Comparison of ENCODE assay signal across 17 cellular contexts in genomic region chr3:158710601-158711000, GRCh38. TPM values are rescaled to one million over a fixed set of nuclear protein-coding genes. Genes with fewer than 3 reads are reported as not detected.
A peak's percentile ranks its signal among the peaks of the same experiment; 100 is the strongest.
DNase-seq lines count a peak whose midpoint lies in the region; ATAC-seq, FAIRE-seq and TF ChIP-seq lines count a peak whose summit lies in the region.
"Had no signal": no experiment of that assay in that cellular context is flagged by ENCODE, and none has a peak within 500 bp of the region (broad histone marks: within the 10 kb centered on the region; RNA-seq: fewer than 3 reads in every experiment).

No MANE protein-coding gene starts in this region.

- no peaks in the 10 kb centered on the region; the same call in 1 of the 2 replicates for H3K4me1 ChIP-seq in GM23338 (ENCODE audit: insufficient read depth)
- H3K4me1 ChIP-seq: Caco-2 had no signal

- H4K20me1 ChIP-seq in GM23338 (replicated peaks; ENCODE audit: insufficient read depth) = no peaks in the 10 kb centered on the region

- no peaks in the 10 kb centered on the region for H3F3A ChIP-seq in GM23338 (replicated peaks; ENCODE audit: low read depth)

- ATAC-seq in GM23338 = no peak
- no peak for ATAC-seq in HG02884 (IDR thresholded peaks at IDR 0.05; ENCODE audit: unreplicated experiment)

- H3K27ac Mint-ChIP-seq in GM23338 = peak overlapping the region; percentile 59; the same call in 1 of the 2 replicates

- H3K4me3 ChIP-seq in GM23338 (no peak overlapping the region), epithelial cell of esophagus (ENCODE audit: low read length) (no peak overlapping the region)
- H3K4me3 ChIP-seq: HAP-1, K562 had no signal

- FAIRE-seq in RCC 7860 (lab: Jason Lieb, UNC) = no peak
- FAIRE-seq: K562 had no signal

- no peak overlapping the region for H3K4me2 ChIP-seq in GM23338

- intact Hi-C loops in head of caudate nucleus (cut with DNase I) = no loop called here

- H3K79me2 ChIP-seq in GM23338 (replicated peaks; ENCODE audit: insufficient read depth) = no peaks in the 10 kb centered on the region

- H3K27ac ChIP-seq in GM23338 (ENCODE audit: low read depth) = no peak overlapping the region
- H3K27ac ChIP-seq: RWPE1 had no signal

- no peaks in the 10 kb centered on the region for H3K9me2 ChIP-seq in GM23338 (ENCODE audit: insufficient read depth)

- H2AFZ ChIP-seq in GM23338 = no peak overlapping the region

- peaks cover 6% of the 10 kb centered on the region; the same call in 2 of the 3 replicates for H3K36me3 Mint-ChIP-seq in GM23338 (ENCODE audit: low read depth)

- peaks cover 24% of the 10 kb centered on the region; the same call in 2 of the 3 replicates for H3K4me1 Mint-ChIP-seq in GM23338

- H3K27me3 ChIP-seq in GM23338 (ENCODE audit: insufficient read depth) = no peaks in the 10 kb centered on the region

- TF ChIP-seq CTCF in GM23338 (conservative IDR thresholded peaks at IDR 0.05; ENCODE audit: low read depth in 2 of 2) (no peak), epithelial cell of esophagus (IDR thresholded peaks at IDR 0.05; ENCODE audit: insufficient read depth, low read depth, low read length, missing control alignments) (no peak)

- no peaks in the 10 kb centered on the region for H3K9me3 Mint-ChIP-seq in GM23338
- H3K9me3 Mint-ChIP-seq: CD14-positive monocyte had no signal

- H3K27me3 Mint-ChIP-seq in GM23338 (ENCODE audit: insufficient read depth, low read depth, poor library complexity) = no peaks in the 10 kb centered on the region

- no peak overlapping the region for H3K4me3 Mint-ChIP-seq in GM23338
- H3K4me3 Mint-ChIP-seq: CD14-positive monocyte had no signal

- H3K36me3 ChIP-seq in GM23338 (ENCODE audit: insufficient read depth) = no peaks in the 10 kb centered on the region

- DNase-seq in GM23338 (ENCODE audit: low spot score) = no peak
- peak; percentile 21 for DNase-seq in RCC 7860 (ENCODE audit: low spot score)
- DNase-seq in epithelial cell of esophagus (ENCODE audit: low read depth) = peak; percentile 53
- peak; percentile 41 for DNase-seq in renal cortical epithelial cell (ENCODE audit: low read depth)
- DNase-seq in head of caudate nucleus = no peak
- no peak for DNase-seq in NCI-H446 treated with DMSO at 0.1 percent for 48 hours (lab: John Stamatoyannopoulos, UW)
- DNase-seq: Caco-2, DMS53, MV-4-11, NCI-H1417, NCI-H187 treated with DMSO at 0.1 percent for 48 hours, NCI-H69 had no signal

TF ChIP-seq in GM23338, 12 proteins besides CTCF, POLR2A, EP300 and RAD21:
- TF ChIP-seq ZNF114 (CRISPR knock-in tag; IDR thresholded peaks at IDR 0.05) (no peak), POLR2AphosphoS5 (IDR thresholded peaks at IDR 0.05; ENCODE audit: low read depth) (no peak), ZNF462 (CRISPR knock-in tag; IDR thresholded peaks at IDR 0.05) (no peak), JUNB (IDR thresholded peaks at IDR 0.05; ENCODE audit: unreplicated experiment) (no peak), CREB1 (CRISPR knock-in tag; IDR thresholded peaks at IDR 0.05; ENCODE audit: low read depth) (no peak), ZNF331 (CRISPR knock-in tag; IDR thresholded peaks at IDR 0.05; ENCODE audit: low read depth) (no peak)
TF ChIP-seq in GM23338: peak in this region for 0.

RNA-seq across cellular contexts. Expression of gene RARRES1, which starts 21.7 kb away (rescaled TPM):
- 0.10 TPM in 1 of 2 replicates, not detected in the other for total RNA-seq in GM23338 (2014; rRNA removed; shearing (Covaris generic))
- 0.54 and 0.82 TPM in 2 replicates for polyA plus RNA-seq in GM23338 (2016; fragmentation: Nextera tagmentation; extraction: Ambion mirVana)
- total RNA-seq in renal cortical epithelial cell = 7.8 and 27.5 TPM in 2 replicates
- total RNA-seq: K562 had no signal
- polyA plus RNA-seq: CD14-positive monocyte, K562 had no signal

RNA-seq across cellular contexts. Expression of gene LXN, which starts 38.2 kb away (rescaled TPM):
- 5.5 and 5.6 TPM in 2 replicates for total RNA-seq in GM23338 (2014; rRNA removed; shearing (Covaris generic))
- 8.3 and 10.0 TPM in 2 replicates for polyA plus RNA-seq in GM23338 (2016; fragmentation: Nextera tagmentation; extraction: Ambion mirVana)
- 12.7 and 50.3 TPM in 2 replicates for total RNA-seq in renal cortical epithelial cell
- total RNA-seq: Caco-2 had no signal

Comparison
In these comparisons a context has a peak if more than half of its experiments do, and no peak if none do; other contexts are left out.
1. DNase-seq: peak in RCC 7860 (single experiment), epithelial cell of esophagus (single experiment) and renal cortical epithelial cell (single experiment); none in GM23338 (single experiment), head of caudate nucleus (0 of 42) and NCI-H446 treated with DMSO at 0.1 percent for 48 hours (single experiment).